In the genomic region with DNA sequence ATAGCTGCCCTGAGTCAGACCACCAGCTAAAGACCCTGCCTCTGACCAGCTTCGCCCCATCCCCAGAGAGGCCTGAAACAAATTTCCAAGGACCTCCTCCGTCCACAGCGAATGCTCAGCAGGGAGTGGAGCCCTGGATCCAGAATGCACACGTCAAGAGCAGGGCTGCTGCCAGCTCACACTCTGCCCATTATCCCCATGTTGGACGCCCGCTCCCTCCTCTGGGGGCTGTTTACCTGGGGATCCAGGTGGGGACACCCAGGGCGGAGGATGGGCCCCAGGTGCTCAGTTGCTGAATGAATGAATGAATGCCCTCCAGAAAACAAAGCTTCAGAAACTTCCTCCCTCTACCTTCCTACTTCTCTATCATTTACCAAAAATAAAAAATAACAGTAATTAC, we compare ENCODE assay signal across 17 cellular contexts. TPM values are rescaled to one million over a fixed set of nuclear protein-coding genes. Genes with fewer than 3 reads are reported as not detected.
A peak's percentile ranks its signal among the peaks of the same experiment; 100 is the strongest.
DNase-seq lines count a peak whose midpoint lies in the region; ATAC-seq and TF ChIP-seq lines count a peak whose summit lies in the region.
"Had no signal": no experiment of that assay in that cellular context is flagged by ENCODE, and none has a peak within 500 bp of the region (broad histone marks: within the 10 kb centered on the region; RNA-seq: fewer than 3 reads in every experiment).

No MANE protein-coding gene starts in this region.

- no peak for TF ChIP-seq CTCF in activated CD8-positive, alpha-beta T cell treated with anti-CD3 and anti-CD28 coated beads for 36 hours (IDR thresholded peaks at IDR 0.05)
- no peak for TF ChIP-seq CTCF in foreskin keratinocyte (conservative IDR thresholded peaks at IDR 0.05)
- TF ChIP-seq CTCF in thyroid gland (IDR thresholded peaks at IDR 0.05): no peak

- no peak for ATAC-seq in activated T-cell treated with anti-CD3 and anti-CD28 coated beads, Interleukin-2, amount 50 U/mL, for 4 hours
- no peak for ATAC-seq in activated CD8-positive, alpha-beta T cell treated with anti-CD3 and anti-CD28 coated beads for 36 hours
- ATAC-seq in foreskin keratinocyte (no peak), HG02884 (IDR thresholded peaks at IDR 0.05; ENCODE audit: unreplicated experiment) (no peak)
- ATAC-seq in stimulated activated naive CD8-positive, alpha-beta T cell treated with anti-CD3 and anti-CD28 coated beads, Interleukin-15, amount 100 ng/mL, for 72 hours: no peak
- ATAC-seq: lower lobe of right lung had no signal

- no peaks in the 10 kb centered on the region for H3K9me3 ChIP-seq in thyroid gland
- H3K9me3 ChIP-seq: Caco-2, lower lobe of right lung, SJCRH30, uterus had no signal

- no peak for TF ChIP-seq POLR2A in thyroid gland (IDR thresholded peaks at IDR 0.05)

- WGBS in thyroid gland, 2 donors: 88% methylated on average over 7 of the region's 7 CpGs

- peaks cover 34% of the 10 kb centered on the region for H3K4me1 ChIP-seq in foreskin keratinocyte
- H3K4me1 ChIP-seq in thyroid gland: peaks cover 0 to 11% of the 10 kb centered on the region in 2 donors
- H3K4me1 ChIP-seq: Caco-2, lower lobe of right lung had no signal

- no peaks in the 10 kb centered on the region for H3K9me3 Mint-ChIP-seq in activated T-cell treated with anti-CD3 and anti-CD28 coated beads, Interleukin-2, amount 50 U/mL, for 4 hours
- H3K9me3 Mint-ChIP-seq in activated CD8-positive, alpha-beta T cell treated with anti-CD3 and anti-CD28 coated beads for 36 hours: no peaks in the 10 kb centered on the region
- H3K9me3 Mint-ChIP-seq in stimulated activated naive CD8-positive, alpha-beta T cell treated with anti-CD3 and anti-CD28 coated beads, Interleukin-15, amount 100 ng/mL, for 72 hours: no peaks in the 10 kb centered on the region
- H3K9me3 Mint-ChIP-seq: nephron had no signal

- POLR2A ChIA-PET in activated CD8-positive, alpha-beta T cell treated with anti-CD3 and anti-CD28 coated beads for 36 hours (lab: Charles Lee): interaction anchor here (0.9 to 7.6 kb wide), 6 partner anchors 8 to 65 kb away, joined by 3 to 131 read pairs (median 14); no protein-coding TSS in a partner anchor

- peak overlapping the region; percentile 95 for H3K27ac Mint-ChIP-seq in activated CD8-positive, alpha-beta T cell treated with anti-CD3 and anti-CD28 coated beads for 36 hours
- H3K27ac Mint-ChIP-seq in stimulated activated naive CD8-positive, alpha-beta T cell treated with anti-CD3 and anti-CD28 coated beads, Interleukin-15, amount 100 ng/mL, for 72 hours: peak overlapping the region; percentile 88 to 95
- H3K27ac Mint-ChIP-seq: nephron had no signal

- no peaks in the 10 kb centered on the region for H3K27me3 ChIP-seq in foreskin keratinocyte
- no peaks in the 10 kb centered on the region for H3K27me3 ChIP-seq in thyroid gland
- H3K27me3 ChIP-seq: SJCRH30, uterus had no signal

- H3K27ac ChIP-seq in foreskin keratinocyte: peak overlapping the region; percentile 31
- H3K27ac ChIP-seq in thyroid gland: no peak overlapping the region
- H3K27ac ChIP-seq: lower lobe of right lung, SJCRH30, uterus had no signal

- no peak overlapping the region for H3K4me3 ChIP-seq in thyroid gland (replicated peaks in 1 of 3)
- H3K4me3 ChIP-seq: lower lobe of right lung, SJCRH30, uterus had no signal

- H3K36me3 ChIP-seq in thyroid gland: no peaks in the 10 kb centered on the region
- H3K36me3 ChIP-seq: lower lobe of right lung, SJCRH30, uterus had no signal

- H3K27me3 Mint-ChIP-seq in activated T-cell treated with anti-CD3 and anti-CD28 coated beads, Interleukin-2, amount 50 U/mL, for 4 hours (ENCODE audit: low read depth): no peaks in the 10 kb centered on the region
- no peaks in the 10 kb centered on the region for H3K27me3 Mint-ChIP-seq in activated CD8-positive, alpha-beta T cell treated with anti-CD3 and anti-CD28 coated beads for 36 hours
- H3K27me3 Mint-ChIP-seq in stimulated activated naive CD8-positive, alpha-beta T cell treated with anti-CD3 and anti-CD28 coated beads, Interleukin-15, amount 100 ng/mL, for 72 hours: no peaks in the 10 kb centered on the region

- peak overlapping the region; percentile 77 for H3K4me3 Mint-ChIP-seq in activated T-cell treated with anti-CD3 and anti-CD28 coated beads, Interleukin-2, amount 50 U/mL, for 4 hours
- H3K4me3 Mint-ChIP-seq in activated CD8-positive, alpha-beta T cell treated with anti-CD3 and anti-CD28 coated beads for 36 hours: peak overlapping the region; percentile 86
- peak overlapping the region; percentile 81 to 87 for H3K4me3 Mint-ChIP-seq in stimulated activated naive CD8-positive, alpha-beta T cell treated with anti-CD3 and anti-CD28 coated beads, Interleukin-15, amount 100 ng/mL, for 72 hours
- H3K4me3 Mint-ChIP-seq: nephron had no signal

- CTCF ChIA-PET in activated CD8-positive, alpha-beta T cell treated with anti-CD3 and anti-CD28 coated beads for 36 hours (lab: Charles Lee): interaction anchor here (1.3 to 4.1 kb wide), 8 partner anchors 9 to 65 kb away, joined by 3 to 34 read pairs (median 8); no protein-coding TSS in a partner anchor

- peaks cover 95% of the 10 kb centered on the region for H3K4me1 Mint-ChIP-seq in activated T-cell treated with anti-CD3 and anti-CD28 coated beads, Interleukin-2, amount 50 U/mL, for 4 hours (ENCODE audit: low read depth)
- H3K4me1 Mint-ChIP-seq in activated CD8-positive, alpha-beta T cell treated with anti-CD3 and anti-CD28 coated beads for 36 hours (ENCODE audit: low read depth): peaks cover 86% of the 10 kb centered on the region
- H3K4me1 Mint-ChIP-seq in stimulated activated naive CD8-positive, alpha-beta T cell treated with anti-CD3 and anti-CD28 coated beads, Interleukin-15, amount 100 ng/mL, for 72 hours: peaks cover 97% of the 10 kb centered on the region

- intact Hi-C loops in activated CD8-positive, alpha-beta T cell treated with anti-CD3 and anti-CD28 coated beads for 36 hours (cut with micrococcal nuclease): no loop called here
- intact Hi-C loops in thyroid gland (cut with DNase I): no loop called here

- peaks cover 15% of the 10 kb centered on the region for H3K36me3 Mint-ChIP-seq in activated T-cell treated with anti-CD3 and anti-CD28 coated beads, Interleukin-2, amount 50 U/mL, for 4 hours (ENCODE audit: insufficient read depth)
- peaks cover 84% of the 10 kb centered on the region for H3K36me3 Mint-ChIP-seq in activated CD8-positive, alpha-beta T cell treated with anti-CD3 and anti-CD28 coated beads for 36 hours (ENCODE audit: low read depth)

- no peak for DNase-seq in activated T-cell treated with anti-CD3 and anti-CD28 coated beads, Interleukin-2, amount 50 U/mL, for 4 hours
- DNase-seq in activated T-cell treated with anti-CD3 and anti-CD28 coated beads for 4 hours (no peak), foreskin keratinocyte (no peak), thyroid gland (no peak), NCI-H2227 (lab: John Stamatoyannopoulos, UW; ENCODE audit: unreplicated experiment) (no peak)
- DNase-seq in activated CD8-positive, alpha-beta T cell treated with anti-CD3 and anti-CD28 coated beads for 36 hours: no peak
- DNase-seq in stimulated activated naive CD8-positive, alpha-beta T cell treated with anti-CD3 and anti-CD28 coated beads, Interleukin-15, amount 100 ng/mL, for 72 hours: no peak
- DNase-seq: Caco-2, H7, KG1, lower lobe of right lung, NCI-H1092, NCI-H748 treated with DMSO at 0.1 percent for 48 hours, uterus had no signal

RNA-seq across cellular contexts. Expression of a gene that starts 18.1 kb away (rescaled TPM):
- 10 to 100 TPM; 54.6 to 64.6 (median 62.4) TPM for total RNA-seq in activated T-cell treated with anti-CD3 and anti-CD28 coated beads, Interleukin-2, amount 50 U/mL, for 4 hours
- 10 to 100 TPM; 48.5 to 53.0 TPM for total RNA-seq in activated CD8-positive, alpha-beta T cell treated with anti-CD3 and anti-CD28 coated beads for 36 hours
- total RNA-seq in foreskin keratinocyte (15.4 and 16.3 TPM in 2 replicates), thyroid gland (1 to 10 TPM in 3 of 4 donors, under 1 TPM in 1; 0.81 to 4.3 (median 2.3) TPM)
- 3.8 and 4.4 TPM in 2 replicates for polyA plus RNA-seq in foreskin keratinocyte
